Comparison of ENCODE assay signal across 37 cellular contexts in genomic region chr11:1624621-1625020, GRCh38. TPM values are rescaled to one million over a fixed set of nuclear protein-coding genes. Genes with fewer than 3 reads are reported as not detected.
"Had no signal": no experiment of that assay in that cellular context is flagged by ENCODE, and none has a peak within 500 bp of the region (broad histone marks: within the 10 kb centered on the region; RNA-seq: fewer than 3 reads in every experiment).

No MANE protein-coding gene starts in this region.

- H3K4me3 Mint-ChIP-seq: activated CD4-positive, alpha-beta memory T cell treated with anti-CD3 and anti-CD28 coated beads for 36 hours; activated CD4-positive, alpha-beta T cell treated with anti-CD3 and anti-CD28 coated beads for 36 hours; activated CD4-positive, alpha-beta T cell treated with anti-CD3 and anti-CD28 coated beads, Interleukin-2, amount 10 ng/mL, durations not matched to agents 24 days and 14 days; activated CD8-positive, alpha-beta memory T cell treated with anti-CD3 and anti-CD28 coated beads, Interleukin-2, amount 10 ng/mL, durations not matched to agents 7 days and 5 days; activated CD8-positive, alpha-beta T cell treated with anti-CD3 and anti-CD28 coated beads, Interleukin-2, amount 10 ng/mL, durations not matched to agents 7 days and 5 days; activated naive CD4-positive, alpha-beta T cell treated with anti-CD3 and anti-CD28 coated beads for 36 hours; activated naive CD4-positive, alpha-beta T cell treated with anti-CD3 and anti-CD28 coated beads, Interleukin-2, amount 50 U/mL, for 24 hours; activated naive CD8-positive, alpha-beta T cell treated with anti-CD3 and anti-CD28 coated beads for 36 hours; activated naive CD8-positive, alpha-beta T cell treated with anti-CD3 and anti-CD28 coated beads, Interleukin-2, amount 50 U/mL, for 24 hours had no signal

- H3K27ac Mint-ChIP-seq: activated CD4-positive, alpha-beta memory T cell treated with anti-CD3 and anti-CD28 coated beads for 36 hours; activated CD4-positive, alpha-beta T cell treated with anti-CD3 and anti-CD28 coated beads for 36 hours; activated CD4-positive, alpha-beta T cell treated with anti-CD3 and anti-CD28 coated beads, Interleukin-2, amount 10 ng/mL, durations not matched to agents 24 days and 14 days; activated CD8-positive, alpha-beta memory T cell treated with anti-CD3 and anti-CD28 coated beads, Interleukin-2, amount 10 ng/mL, durations not matched to agents 7 days and 5 days; activated CD8-positive, alpha-beta T cell treated with anti-CD3 and anti-CD28 coated beads, Interleukin-2, amount 10 ng/mL, durations not matched to agents 7 days and 5 days; activated naive CD4-positive, alpha-beta T cell treated with anti-CD3 and anti-CD28 coated beads for 36 hours; activated naive CD4-positive, alpha-beta T cell treated with anti-CD3 and anti-CD28 coated beads, Interleukin-2, amount 50 U/mL, for 24 hours; activated naive CD8-positive, alpha-beta T cell treated with anti-CD3 and anti-CD28 coated beads for 36 hours; activated naive CD8-positive, alpha-beta T cell treated with anti-CD3 and anti-CD28 coated beads, Interleukin-2, amount 50 U/mL, for 24 hours had no signal

- H3K36me3 Mint-ChIP-seq: activated CD4-positive, alpha-beta memory T cell treated with anti-CD3 and anti-CD28 coated beads for 36 hours; activated CD8-positive, alpha-beta memory T cell treated with anti-CD3 and anti-CD28 coated beads, Interleukin-2, amount 10 ng/mL, durations not matched to agents 7 days and 5 days; activated naive CD4-positive, alpha-beta T cell treated with anti-CD3 and anti-CD28 coated beads, Interleukin-2, amount 50 U/mL, for 24 hours; activated naive CD8-positive, alpha-beta T cell treated with anti-CD3 and anti-CD28 coated beads for 36 hours had no signal

- H3K9me3 ChIP-seq: adrenal gland, body of pancreas, colonic mucosa, esophagus squamous epithelium, gastroesophageal sphincter had no signal

- H3K4me1 ChIP-seq: adrenal gland, colonic mucosa had no signal

- ATAC-seq: activated CD4-positive, alpha-beta T cell treated with anti-CD3 and anti-CD28 coated beads for 36 hours; activated CD8-positive, alpha-beta memory T cell treated with anti-CD3 and anti-CD28 coated beads, Interleukin-2, amount 10 ng/mL, durations not matched to agents 7 days and 5 days; activated CD8-positive, alpha-beta T cell treated with anti-CD3 and anti-CD28 coated beads, Interleukin-2, amount 10 ng/mL, durations not matched to agents 7 days and 5 days; activated naive CD8-positive, alpha-beta T cell treated with anti-CD3 and anti-CD28 coated beads, Interleukin-2, amount 50 U/mL, for 24 hours; body of pancreas; gastroesophageal sphincter had no signal

- H3K27ac ChIP-seq: adrenal gland, body of pancreas, cardiac muscle cell, colonic mucosa, epithelial cell of prostate, esophagus squamous epithelium, gastroesophageal sphincter had no signal

- H3K36me3 ChIP-seq: adrenal gland, cardiac muscle cell, colonic mucosa, esophagus squamous epithelium, gastroesophageal sphincter had no signal

- H3K4me3 ChIP-seq: adrenal gland, body of pancreas, cardiac muscle cell, colonic mucosa, esophagus squamous epithelium, gastroesophageal sphincter had no signal

- DNase-seq: activated CD4-positive, alpha-beta memory T cell treated with anti-CD3 and anti-CD28 coated beads for 36 hours; activated CD4-positive, alpha-beta T cell treated with anti-CD3 and anti-CD28 coated beads for 36 hours; activated CD4-positive, alpha-beta T cell treated with anti-CD3 and anti-CD28 coated beads, Interleukin-2, amount 10 ng/mL, durations not matched to agents 24 days and 14 days; activated CD4-positive, CD25-positive, alpha-beta regulatory T cell; activated CD4-positive, CD25-positive, alpha-beta regulatory T cell treated with anti-CD3 and anti-CD28 coated beads, Interleukin-2, amount 50 U/mL, for 72 hours; activated CD8-positive, alpha-beta memory T cell treated with anti-CD3 and anti-CD28 coated beads, Interleukin-2, amount 10 ng/mL, durations not matched to agents 7 days and 5 days; activated CD8-positive, alpha-beta memory T cell treated with anti-CD3 and anti-CD28 coated beads, Interleukin-2, amount 50 U/mL, for 4 hours; activated CD8-positive, alpha-beta T cell treated with anti-CD3 and anti-CD28 coated beads, Interleukin-2, amount 10 ng/mL, durations not matched to agents 7 days and 5 days; activated naive CD4-positive, alpha-beta T cell treated with anti-CD3 and anti-CD28 coated beads for 36 hours; activated naive CD8-positive, alpha-beta T cell treated with anti-CD3 and anti-CD28 coated beads for 36 hours; activated naive CD8-positive, alpha-beta T cell treated with anti-CD3 and anti-CD28 coated beads, Interleukin-2, amount 50 U/mL, for 24 hours; activated T-cell treated with anti-CD3 and anti-CD28 coated beads, Interleukin-2, amount 50 U/mL, for 1 hour; activated T-cell treated with anti-CD3 and anti-CD28 coated beads, Interleukin-2, amount 50 U/mL, for 48 hours; adrenal gland; amygdala; body of pancreas; central memory CD4-positive, alpha-beta T cell; cerebellar nuclear complex; colonic mucosa; effector CD8-positive, alpha-beta T cell; esophagus squamous epithelium; foreskin melanocyte; T-helper 2 cell had no signal

- FAIRE-seq: endometrium, endothelial cell of umbilical vein had no signal

- H3K27me3 ChIP-seq: body of pancreas, colonic mucosa had no signal

- H3K9me3 Mint-ChIP-seq: activated CD4-positive, alpha-beta memory T cell treated with anti-CD3 and anti-CD28 coated beads for 36 hours; activated CD4-positive, alpha-beta T cell treated with anti-CD3 and anti-CD28 coated beads, Interleukin-2, amount 10 ng/mL, durations not matched to agents 24 days and 14 days; activated naive CD4-positive, alpha-beta T cell treated with anti-CD3 and anti-CD28 coated beads for 36 hours; activated naive CD4-positive, alpha-beta T cell treated with anti-CD3 and anti-CD28 coated beads, Interleukin-2, amount 50 U/mL, for 24 hours; activated naive CD8-positive, alpha-beta T cell treated with anti-CD3 and anti-CD28 coated beads for 36 hours; activated naive CD8-positive, alpha-beta T cell treated with anti-CD3 and anti-CD28 coated beads, Interleukin-2, amount 50 U/mL, for 24 hours had no signal

RNA-seq across cellular contexts. Expression of gene KRTAP5-4, which starts 2.7 kb away (rescaled TPM):
- total RNA-seq: activated CD4-positive, alpha-beta memory T cell treated with anti-CD3 and anti-CD28 coated beads for 36 hours; activated CD4-positive, alpha-beta T cell treated with anti-CD3 and anti-CD28 coated beads for 36 hours; activated CD4-positive, alpha-beta T cell treated with anti-CD3 and anti-CD28 coated beads, Interleukin-2, amount 10 ng/mL, durations not matched to agents 24 days and 14 days; activated CD8-positive, alpha-beta memory T cell treated with anti-CD3 and anti-CD28 coated beads for 36 hours; activated CD8-positive, alpha-beta memory T cell treated with anti-CD3 and anti-CD28 coated beads, Interleukin-2, amount 10 ng/mL, durations not matched to agents 7 days and 5 days; activated CD8-positive, alpha-beta T cell treated with anti-CD3 and anti-CD28 coated beads, Interleukin-2, amount 10 ng/mL, durations not matched to agents 7 days and 5 days; activated naive CD4-positive, alpha-beta T cell treated with anti-CD3 and anti-CD28 coated beads for 36 hours; activated naive CD8-positive, alpha-beta T cell treated with anti-CD3 and anti-CD28 coated beads for 36 hours; adrenal gland; aorta; body of pancreas; cardiac muscle cell; colonic mucosa; dermis microvascular lymphatic vessel endothelial cell; endothelial cell of umbilical vein; esophagus squamous epithelium; fibroblast of lung; fibroblast of villous mesenchyme; gastroesophageal sphincter; glomerular endothelial cell; T-helper 1 cell treated with Interleukin-12 subunit alpha and Interleukin-12 subunit beta and Interleukin-4 antibody, amounts not matched to agents 30 ng/mL and 1 ng/mL, for 36 hours had no signal
- polyA plus RNA-seq: adrenal gland, aorta, cardiac muscle cell, endothelial cell of umbilical vein, esophagus, fibroblast of lung had no signal

RNA-seq across cellular contexts. Expression of gene KRTAP5-5, which starts 5.0 kb away (rescaled TPM):
- total RNA-seq: activated CD4-positive, alpha-beta memory T cell treated with anti-CD3 and anti-CD28 coated beads for 36 hours; activated CD4-positive, alpha-beta T cell treated with anti-CD3 and anti-CD28 coated beads for 36 hours; activated CD4-positive, alpha-beta T cell treated with anti-CD3 and anti-CD28 coated beads, Interleukin-2, amount 10 ng/mL, durations not matched to agents 24 days and 14 days; activated CD8-positive, alpha-beta memory T cell treated with anti-CD3 and anti-CD28 coated beads for 36 hours; activated CD8-positive, alpha-beta memory T cell treated with anti-CD3 and anti-CD28 coated beads, Interleukin-2, amount 10 ng/mL, durations not matched to agents 7 days and 5 days; activated CD8-positive, alpha-beta T cell treated with anti-CD3 and anti-CD28 coated beads, Interleukin-2, amount 10 ng/mL, durations not matched to agents 7 days and 5 days; activated naive CD4-positive, alpha-beta T cell treated with anti-CD3 and anti-CD28 coated beads for 36 hours; activated naive CD8-positive, alpha-beta T cell treated with anti-CD3 and anti-CD28 coated beads for 36 hours; adrenal gland; aorta; body of pancreas; cardiac muscle cell; colonic mucosa; dermis microvascular lymphatic vessel endothelial cell; endothelial cell of umbilical vein; esophagus squamous epithelium; fibroblast of lung; fibroblast of villous mesenchyme; gastroesophageal sphincter; glomerular endothelial cell; T-helper 1 cell treated with Interleukin-12 subunit alpha and Interleukin-12 subunit beta and Interleukin-4 antibody, amounts not matched to agents 30 ng/mL and 1 ng/mL, for 36 hours had no signal
- polyA plus RNA-seq: adrenal gland, aorta, cardiac muscle cell, endothelial cell of umbilical vein, esophagus, fibroblast of lung had no signal

RNA-seq across cellular contexts. Expression of gene KRTAP5-3, which starts 16.4 kb away (rescaled TPM):
- total RNA-seq: activated CD4-positive, alpha-beta memory T cell treated with anti-CD3 and anti-CD28 coated beads for 36 hours; activated CD4-positive, alpha-beta T cell treated with anti-CD3 and anti-CD28 coated beads for 36 hours; activated CD4-positive, alpha-beta T cell treated with anti-CD3 and anti-CD28 coated beads, Interleukin-2, amount 10 ng/mL, durations not matched to agents 24 days and 14 days; activated CD8-positive, alpha-beta memory T cell treated with anti-CD3 and anti-CD28 coated beads for 36 hours; activated CD8-positive, alpha-beta memory T cell treated with anti-CD3 and anti-CD28 coated beads, Interleukin-2, amount 10 ng/mL, durations not matched to agents 7 days and 5 days; activated CD8-positive, alpha-beta T cell treated with anti-CD3 and anti-CD28 coated beads, Interleukin-2, amount 10 ng/mL, durations not matched to agents 7 days and 5 days; activated naive CD4-positive, alpha-beta T cell treated with anti-CD3 and anti-CD28 coated beads for 36 hours; activated naive CD8-positive, alpha-beta T cell treated with anti-CD3 and anti-CD28 coated beads for 36 hours; adrenal gland; aorta; body of pancreas; cardiac muscle cell; colonic mucosa; dermis microvascular lymphatic vessel endothelial cell; endothelial cell of umbilical vein; esophagus squamous epithelium; fibroblast of lung; fibroblast of villous mesenchyme; gastroesophageal sphincter; glomerular endothelial cell; T-helper 1 cell treated with Interleukin-12 subunit alpha and Interleukin-12 subunit beta and Interleukin-4 antibody, amounts not matched to agents 30 ng/mL and 1 ng/mL, for 36 hours had no signal
- polyA plus RNA-seq: adrenal gland, aorta, cardiac muscle cell, endothelial cell of umbilical vein, esophagus, fibroblast of lung had no signal

RNA-seq across cellular contexts. Expression of gene KRTAP5-2, which starts 26.5 kb away (rescaled TPM):
- total RNA-seq: activated CD4-positive, alpha-beta memory T cell treated with anti-CD3 and anti-CD28 coated beads for 36 hours; activated CD4-positive, alpha-beta T cell treated with anti-CD3 and anti-CD28 coated beads for 36 hours; activated CD4-positive, alpha-beta T cell treated with anti-CD3 and anti-CD28 coated beads, Interleukin-2, amount 10 ng/mL, durations not matched to agents 24 days and 14 days; activated CD8-positive, alpha-beta memory T cell treated with anti-CD3 and anti-CD28 coated beads for 36 hours; activated CD8-positive, alpha-beta memory T cell treated with anti-CD3 and anti-CD28 coated beads, Interleukin-2, amount 10 ng/mL, durations not matched to agents 7 days and 5 days; activated CD8-positive, alpha-beta T cell treated with anti-CD3 and anti-CD28 coated beads, Interleukin-2, amount 10 ng/mL, durations not matched to agents 7 days and 5 days; activated naive CD4-positive, alpha-beta T cell treated with anti-CD3 and anti-CD28 coated beads for 36 hours; activated naive CD8-positive, alpha-beta T cell treated with anti-CD3 and anti-CD28 coated beads for 36 hours; adrenal gland; aorta; body of pancreas; cardiac muscle cell; colonic mucosa; dermis microvascular lymphatic vessel endothelial cell; endothelial cell of umbilical vein; esophagus squamous epithelium; fibroblast of lung; fibroblast of villous mesenchyme; gastroesophageal sphincter; glomerular endothelial cell; T-helper 1 cell treated with Interleukin-12 subunit alpha and Interleukin-12 subunit beta and Interleukin-4 antibody, amounts not matched to agents 30 ng/mL and 1 ng/mL, for 36 hours had no signal
- polyA plus RNA-seq: adrenal gland, aorta, cardiac muscle cell, endothelial cell of umbilical vein, esophagus, fibroblast of lung had no signal

RNA-seq across cellular contexts. Expression of gene KRTAP5-1, which starts 39.5 kb away (rescaled TPM):
- total RNA-seq: activated CD4-positive, alpha-beta memory T cell treated with anti-CD3 and anti-CD28 coated beads for 36 hours; activated CD4-positive, alpha-beta T cell treated with anti-CD3 and anti-CD28 coated beads for 36 hours; activated CD4-positive, alpha-beta T cell treated with anti-CD3 and anti-CD28 coated beads, Interleukin-2, amount 10 ng/mL, durations not matched to agents 24 days and 14 days; activated CD8-positive, alpha-beta memory T cell treated with anti-CD3 and anti-CD28 coated beads for 36 hours; activated CD8-positive, alpha-beta memory T cell treated with anti-CD3 and anti-CD28 coated beads, Interleukin-2, amount 10 ng/mL, durations not matched to agents 7 days and 5 days; activated CD8-positive, alpha-beta T cell treated with anti-CD3 and anti-CD28 coated beads, Interleukin-2, amount 10 ng/mL, durations not matched to agents 7 days and 5 days; activated naive CD4-positive, alpha-beta T cell treated with anti-CD3 and anti-CD28 coated beads for 36 hours; activated naive CD8-positive, alpha-beta T cell treated with anti-CD3 and anti-CD28 coated beads for 36 hours; adrenal gland; aorta; body of pancreas; cardiac muscle cell; colonic mucosa; dermis microvascular lymphatic vessel endothelial cell; endothelial cell of umbilical vein; esophagus squamous epithelium; fibroblast of lung; fibroblast of villous mesenchyme; gastroesophageal sphincter; glomerular endothelial cell; T-helper 1 cell treated with Interleukin-12 subunit alpha and Interleukin-12 subunit beta and Interleukin-4 antibody, amounts not matched to agents 30 ng/mL and 1 ng/mL, for 36 hours had no signal
- polyA plus RNA-seq: aorta, cardiac muscle cell, endothelial cell of umbilical vein, esophagus, fibroblast of lung had no signal
